In genomic region chr3:141454055-141454454, GRCh38 we compare ENCODE assay signal across 32 cellular contexts. TPM values are rescaled to one million over a fixed set of nuclear protein-coding genes. Genes with fewer than 3 reads are reported as not detected.
DNase-seq lines count a peak whose midpoint lies in the region; ATAC-seq, FAIRE-seq and TF ChIP-seq lines count a peak whose summit lies in the region.
"Had no signal": no experiment of that assay in that cellular context is flagged by ENCODE, and none has a peak within 500 bp of the region (broad histone marks: within the 10 kb centered on the region; RNA-seq: fewer than 3 reads in every experiment).

No MANE protein-coding gene starts in this region.

- H3K27me3 ChIP-seq in BJ (ENCODE audit: control insufficient read depth, insufficient read depth, low read length) (no peaks in the 10 kb centered on the region), mesenchymal stem cell (ENCODE audit: control insufficient read depth in 1 of 2, insufficient read depth in 1 of 2, low read length in 2 of 2) (no peaks in the 10 kb centered on the region), pancreas (no peaks in the 10 kb centered on the region)
- H3K27me3 ChIP-seq: BLaER1 treated with 17β-estradiol and CSF1 and Interleukin-3, amounts not matched to agents 10 nM and 100 nM; cardiac muscle cell; heart left ventricle; neural progenitor cell; right atrium auricular region; stomach; vagina had no signal

- peak overlapping the region; percentile 61 for H3K9ac ChIP-seq in mesenchymal stem cell (ENCODE audit: low read length)
- H3K9ac ChIP-seq: BLaER1 treated with 17β-estradiol and CSF1 and Interleukin-3, amounts not matched to agents 10 nM and 100 nM; neural progenitor cell had no signal

- POLR2A ChIA-PET in BJ (lab: Charles Lee), result interaction anchor here (1.1 kb wide), 1 partner anchor 142 kb away, joined by 4 read pairs; no protein-coding TSS in a partner anchor

- H3K4me3 ChIP-seq in BJ (ENCODE audit: low read depth, low read length), result peak overlapping the region; percentile 28
- peak overlapping the region in 1 of 2 experiments; percentile 49 for H3K4me3 ChIP-seq in mesenchymal stem cell (ENCODE audit: insufficient read depth in 1 of 2, low read depth in 1 of 2, low read length in 2 of 2)
- H3K4me3 ChIP-seq in pancreas, result no peak overlapping the region
- H3K4me3 ChIP-seq: BLaER1 treated with 17β-estradiol and CSF1 and Interleukin-3, amounts not matched to agents 10 nM and 100 nM; cardiac muscle cell; heart left ventricle; left ventricle myocardium inferior; neural progenitor cell; right atrium auricular region; SK-N-MC; smooth muscle cell; vagina had no signal

- H3K4ac ChIP-seq in mesenchymal stem cell (ENCODE audit: low read depth in 1 of 2, low read length in 2 of 2), result no peak overlapping the region

- peak overlapping the region; percentile 97 for H3K27ac Mint-ChIP-seq in HFFc6
- no peak overlapping the region for H3K27ac Mint-ChIP-seq in activated T-helper 17 cell treated with anti-CD3 and anti-CD28 coated beads, Interleukin-2, amount 50 U/mL, for 72 hours
- H3K27ac Mint-ChIP-seq: activated CD4-positive, alpha-beta memory T cell treated with anti-CD3 and anti-CD28 coated beads, Interleukin-2, amount 10 ng/mL, durations not matched to agents 7 days and 5 days; neural progenitor cell had no signal

- no peak for ATAC-seq in activated T-helper 17 cell treated with anti-CD3 and anti-CD28 coated beads, Interleukin-2, amount 50 U/mL, for 72 hours (replicated peaks)
- no peak for ATAC-seq in pancreas
- ATAC-seq: heart left ventricle had no signal

- 98% methylated on average over 2 of the region's 3 CpGs for WGBS in mesenchymal stem cell
- 44 to 48% methylated on average over 3 of the region's 3 CpGs for WGBS in pancreas, 2 donors

- H3K4me1 Mint-ChIP-seq in HFFc6 (ENCODE audit: low read depth), result peaks cover 65% of the 10 kb centered on the region
- H3K4me1 Mint-ChIP-seq in activated T-helper 17 cell treated with anti-CD3 and anti-CD28 coated beads, Interleukin-2, amount 50 U/mL, for 72 hours, result peaks cover 16% of the 10 kb centered on the region
- H3K4me1 Mint-ChIP-seq: neural progenitor cell had no signal

- peak overlapping the region; percentile 65 for H4K8ac ChIP-seq in mesenchymal stem cell (ENCODE audit: low read length)

- no peak overlapping the region for H2AFZ ChIP-seq in mesenchymal stem cell (ENCODE audit: low read depth, low read length)

- peaks cover 4% of the 10 kb centered on the region; the same call in 1 of the 2 replicates for H3K36me3 Mint-ChIP-seq in HFFc6 (ENCODE audit: low read depth)
- no peaks in the 10 kb centered on the region for H3K36me3 Mint-ChIP-seq in activated T-helper 17 cell treated with anti-CD3 and anti-CD28 coated beads, Interleukin-2, amount 50 U/mL, for 72 hours (ENCODE audit: low read depth)
- H3K36me3 Mint-ChIP-seq: activated naive CD8-positive, alpha-beta T cell; neural progenitor cell had no signal

- H3K36me3 ChIP-seq in BJ (ENCODE audit: control insufficient read depth, insufficient read depth, low read length), result no peaks in the 10 kb centered on the region
- H3K36me3 ChIP-seq in mesenchymal stem cell (ENCODE audit: control insufficient read depth in 1 of 2, insufficient read depth in 2 of 2, low read depth in 1 of 2, low read length in 2 of 2), result peaks cover 0 to 4% of the 10 kb centered on the region in 2 experiments
- H3K36me3 ChIP-seq in pancreas, result no peaks in the 10 kb centered on the region
- H3K36me3 ChIP-seq: BLaER1 treated with 17β-estradiol and CSF1 and Interleukin-3, amounts not matched to agents 10 nM and 100 nM; cardiac muscle cell; left ventricle myocardium inferior; neural progenitor cell; right atrium auricular region; stomach; vagina had no signal

- peak overlapping the region; percentile 6 for H2AK5ac ChIP-seq in mesenchymal stem cell (ENCODE audit: low read length, severe bottlenecking)

- no peak for FAIRE-seq in pancreas (lab: Jason Lieb, UNC)
- FAIRE-seq: G401.6 had no signal

- intact Hi-C loops in pancreas (cut with DNase I), result loop anchor here (2.0 to 10.0 kb wide), 3 partner anchors 93 to 147 kb away; no protein-coding TSS in a partner anchor

- TF ChIP-seq CTCF in BJ (IDR thresholded peaks at IDR 0.05; ENCODE audit: insufficient read depth, low read depth, low read length) (no peak), HFFc6 (IDR thresholded peaks at IDR 0.05) (no peak), pancreas (IDR thresholded peaks at IDR 0.05) (no peak)

- H3K9me3 Mint-ChIP-seq in HFFc6, result no peaks in the 10 kb centered on the region
- H3K9me3 Mint-ChIP-seq in activated T-helper 17 cell treated with anti-CD3 and anti-CD28 coated beads, Interleukin-2, amount 50 U/mL, for 72 hours, result no peaks in the 10 kb centered on the region
- H3K9me3 Mint-ChIP-seq: activated CD4-positive, alpha-beta memory T cell treated with anti-CD3 and anti-CD28 coated beads, Interleukin-2, amount 10 ng/mL, durations not matched to agents 7 days and 5 days; neural progenitor cell had no signal

- no peak overlapping the region for H2BK120ac ChIP-seq in mesenchymal stem cell (ENCODE audit: low read depth, low read length)

- H4K91ac ChIP-seq in mesenchymal stem cell (ENCODE audit: low read length), result no peak overlapping the region

- H3K9me3 ChIP-seq in mesenchymal stem cell (ENCODE audit: control insufficient read depth, low read length) (no peaks in the 10 kb centered on the region), pancreas (no peaks in the 10 kb centered on the region)
- H3K9me3 ChIP-seq: BLaER1 treated with 17β-estradiol and CSF1 and Interleukin-3, amounts not matched to agents 10 nM and 100 nM; heart left ventricle; left ventricle myocardium inferior; right atrium auricular region; stomach; vagina had no signal

- no peak overlapping the region for H3K27ac ChIP-seq in mesenchymal stem cell (ENCODE audit: low read length, poor library complexity, severe bottlenecking)
- H3K27ac ChIP-seq in pancreas, result no peak overlapping the region
- H3K27ac ChIP-seq: BLaER1 treated with 17β-estradiol and CSF1 and Interleukin-3, amounts not matched to agents 10 nM and 100 nM; cardiac muscle cell; heart left ventricle; left ventricle myocardium inferior; neural progenitor cell; right atrium auricular region; SK-N-MC; vagina had no signal

- no peak overlapping the region for H3K4me2 ChIP-seq in mesenchymal stem cell (ENCODE audit: low read length, poor library complexity, severe bottlenecking)
- H3K4me2 ChIP-seq: BLaER1 treated with 17β-estradiol and CSF1 and Interleukin-3, amounts not matched to agents 10 nM and 100 nM; neural progenitor cell; smooth muscle cell had no signal

- H2BK15ac ChIP-seq in mesenchymal stem cell (ENCODE audit: low read depth, poor library complexity, severe bottlenecking), result no peak overlapping the region

- DNase-seq in BJ (ENCODE audit: low read depth) (no peak), HFFc6 (no peak), mesenchymal stem cell (no peak), NCI-H2029 treated with DMSO at 0.1 percent for 48 hours (lab: John Stamatoyannopoulos, UW) (no peak), pancreas (no peak)
- DNase-seq in activated naive CD4-positive, alpha-beta T cell treated with anti-CD3 and anti-CD28 coated beads, Interleukin-2, amount 50 U/mL, for 16 hours, result no peak
- DNase-seq: activated CD4-positive, alpha-beta memory T cell treated with anti-CD3 and anti-CD28 coated beads, Interleukin-2, amount 10 ng/mL, durations not matched to agents 7 days and 5 days; activated CD4-positive, CD25-positive, alpha-beta regulatory T cell treated with anti-CD3 and anti-CD28 coated beads, Interleukin-2, amount 50 U/mL, for 72 hours; activated effector memory CD4-positive, alpha-beta T cell treated with Interleukin-2 at 50 U/mL for 16 hours; aorta; cortex of kidney; DMS79; effector memory CD4-positive, alpha-beta T cell; HCEC 1CT; heart left ventricle; islet precursor cell; left ventricle myocardium inferior; NCI-H1092; NCI-H1694; NCI-H510A; stomach; T-helper 1 cell had no signal

- H3K27me3 Mint-ChIP-seq in HFFc6 (ENCODE audit: insufficient read depth), result peaks cover 4% of the 10 kb centered on the region
- H3K27me3 Mint-ChIP-seq in activated T-helper 17 cell treated with anti-CD3 and anti-CD28 coated beads, Interleukin-2, amount 50 U/mL, for 72 hours, result no peaks in the 10 kb centered on the region
- H3K27me3 Mint-ChIP-seq: activated CD4-positive, alpha-beta memory T cell treated with anti-CD3 and anti-CD28 coated beads, Interleukin-2, amount 10 ng/mL, durations not matched to agents 7 days and 5 days; activated naive CD8-positive, alpha-beta T cell had no signal

- H3K79me1 ChIP-seq in mesenchymal stem cell (replicated peaks; ENCODE audit: low read length, poor library complexity, severe bottlenecking), result no peaks in the 10 kb centered on the region

- peak overlapping the region; percentile 71 for H3K4me3 Mint-ChIP-seq in HFFc6
- peak overlapping the region; percentile 36 for H3K4me3 Mint-ChIP-seq in activated T-helper 17 cell treated with anti-CD3 and anti-CD28 coated beads, Interleukin-2, amount 50 U/mL, for 72 hours
- H3K4me3 Mint-ChIP-seq: activated CD4-positive, alpha-beta memory T cell treated with anti-CD3 and anti-CD28 coated beads, Interleukin-2, amount 10 ng/mL, durations not matched to agents 7 days and 5 days; neural progenitor cell had no signal

- no peak overlapping the region for H3K18ac ChIP-seq in mesenchymal stem cell (ENCODE audit: low read depth in 1 of 2, low read length in 2 of 2)

- no peak overlapping the region for H3K23ac ChIP-seq in mesenchymal stem cell (ENCODE audit: low read length in 2 of 2)

- CTCF ChIA-PET in BJ (lab: Yijun Ruan, JAX), result interaction anchor here (0.7 to 12.6 kb wide), 17 partner anchors 13 to 222 kb away, joined by 3 to 282 read pairs (median 5); partner anchors contain the start of gene PXYLP1

- no peak overlapping the region for H2BK5ac ChIP-seq in mesenchymal stem cell (ENCODE audit: low read depth, low read length, poor library complexity, severe bottlenecking)

- no peak overlapping the region for H3K14ac ChIP-seq in mesenchymal stem cell (ENCODE audit: low read length in 2 of 2)

- H2BK12ac ChIP-seq in mesenchymal stem cell (ENCODE audit: low read length in 2 of 2), result peak overlapping the region in 1 of 2 experiments; percentile 10

- H3K4me1 ChIP-seq in mesenchymal stem cell (ENCODE audit: control insufficient read depth, insufficient read depth, low read depth, low read length), result peaks cover 3% of the 10 kb centered on the region
- H3K4me1 ChIP-seq in pancreas, result peaks cover 0 to 5% (median 0%) of the 10 kb centered on the region in 3 donors
- H3K4me1 ChIP-seq: neural progenitor cell had no signal

RNA-seq across cellular contexts. Expression of gene RASA2, which starts 32.8 kb away (rescaled TPM):
- polyA plus RNA-seq in BJ (2011; rRNA removed) (5.6 and 9.1 TPM in 2 replicates), pancreas (1 to 10 TPM; 3.2 to 4.4 TPM)
- polyA minus RNA-seq in BJ (2011; rRNA and poly(A)+ RNA removed), result 8.1 and 9.7 TPM in 2 replicates
- 10 to 100 TPM; 12.6 to 17.7 (median 14.5) TPM for total RNA-seq in HFFc6 (2021; fragmentation: NEBNext Ultra II Directional; extraction: Animal tissue kit (Norgen Biotek cat#: 25700))
- total RNA-seq in activated T-helper 17 cell treated with anti-CD3 and anti-CD28 coated beads, Interleukin-2, amount 50 U/mL, for 72 hours, result 10 to 100 TPM; 36.6 to 41.1 TPM
- polyA plus RNA-seq in mesenchymal stem cell (2013, experiment 1 of 2), result 3.9 TPM
- 4.1 TPM for polyA plus RNA-seq in mesenchymal stem cell (2013, experiment 2 of 2)
- total RNA-seq in pancreas, result 10 to 100 TPM in 1 of 6 donors, 1 to 10 TPM in 5; 5.0 to 10.7 (median 6.3) TPM
